In genomic region chr1:39395357-39395831, GRCh38 we compare ENCODE assay signal across 8 cellular contexts.
DNase-seq lines count a peak whose midpoint lies in the region; ATAC-seq and TF ChIP-seq lines count a peak whose summit lies in the region.

No MANE protein-coding gene starts in this region.

- ATAC-seq in esophagus mucosa (peak; percentile 35), GM21515 (IDR thresholded peaks at IDR 0.05; ENCODE audit: unreplicated experiment) (no peak)

- H3F3A ChIP-seq in DOHH2 (ENCODE audit: control insufficient read depth, insufficient read depth) (no peaks in the 10 kb centered on the region), OCI-LY1 (ENCODE audit: insufficient read depth, low read length) (no peaks in the 10 kb centered on the region)

- H3K9me3 ChIP-seq in DOHH2 (ENCODE audit: control insufficient read depth, insufficient read depth, low read length) (no peaks in the 10 kb centered on the region), OCI-LY1 (ENCODE audit: low read length) (no peaks in the 10 kb centered on the region), neutrophil (no peaks in the 10 kb centered on the region)

- H3K36me3 ChIP-seq in DOHH2 (ENCODE audit: control insufficient read depth, low read length) = no peaks in the 10 kb centered on the region
- H3K36me3 ChIP-seq in OCI-LY1 (ENCODE audit: insufficient read depth, low read length) = peaks cover 11% of the 10 kb centered on the region; the same call in 1 of the 2 replicates
- no peaks in the 10 kb centered on the region for H3K36me3 ChIP-seq in neutrophil

- H3K27me3 ChIP-seq in DOHH2 (ENCODE audit: control insufficient read depth, low read length) (no peaks in the 10 kb centered on the region), OCI-LY1 (ENCODE audit: insufficient read depth, low read length) (no peaks in the 10 kb centered on the region), neutrophil (no peaks in the 10 kb centered on the region)

- H2AFZ ChIP-seq in OCI-LY1 (ENCODE audit: low read length) = no peak overlapping the region

- H3K4me2 ChIP-seq in DOHH2 (ENCODE audit: low read length) (peak overlapping the region; percentile 55), OCI-LY1 (ENCODE audit: low read length) (no peak overlapping the region)

- H4K20me1 ChIP-seq in DOHH2 (ENCODE audit: control insufficient read depth, insufficient read depth, low read depth, low read length) (no peaks in the 10 kb centered on the region), OCI-LY1 (ENCODE audit: insufficient read depth, low read length) (no peaks in the 10 kb centered on the region)

- H3K27ac ChIP-seq in DOHH2 (ENCODE audit: low read depth, low read length) (peak overlapping the region; percentile 14; the same call in 1 of the 2 replicates), OCI-LY1 (ENCODE audit: low read depth, low read length, poor library complexity, severe bottlenecking) (peak overlapping the region; percentile 20), neutrophil (peak overlapping the region; percentile 80)

- TF ChIP-seq CTCF in DOHH2 (IDR thresholded peaks at IDR 0.05; ENCODE audit: low read depth, low read length, poor library complexity, severe bottlenecking) (no peak), OCI-LY1 (IDR thresholded peaks at IDR 0.05; ENCODE audit: low read length) (no peak), neutrophil (IDR thresholded peaks at IDR 0.05) (no peak)

- H3K9ac ChIP-seq in OCI-LY1 (ENCODE audit: low read length) = no peak overlapping the region

- H3K4me1 ChIP-seq in DOHH2 (ENCODE audit: control insufficient read depth, low read length) (peaks cover 36% of the 10 kb centered on the region), OCI-LY1 (ENCODE audit: insufficient read depth, low read length, severe bottlenecking) (peaks cover 18% of the 10 kb centered on the region), neutrophil (ENCODE audit: control insufficient read depth in 1 of 2, insufficient read depth in 1 of 2, low read depth in 1 of 2, low read length in 1 of 2) (peaks cover 68 to 73% of the 10 kb centered on the region in 2 experiments)

- H3K79me2 ChIP-seq in DOHH2 (ENCODE audit: control insufficient read depth, low read length) (peaks cover 3% of the 10 kb centered on the region; the same call in 1 of the 2 replicates), OCI-LY1 (ENCODE audit: insufficient read depth, low read length) (no peaks in the 10 kb centered on the region)

- no peaks in the 10 kb centered on the region for H3K9me2 ChIP-seq in DOHH2 (replicated peaks; ENCODE audit: control insufficient read depth, low read length)
- no peaks in the 10 kb centered on the region for H3K9me2 ChIP-seq in OCI-LY1 (ENCODE audit: low read depth, low read length)

- H3K4me3 ChIP-seq in DOHH2 (ENCODE audit: low read length) (peak overlapping the region; percentile 35), OCI-LY1 (ENCODE audit: low read depth, low read length, poor library complexity, severe bottlenecking) (no peak overlapping the region), neutrophil (ENCODE audit: low read depth in 1 of 2, low read length in 1 of 2) (peak overlapping the region in 1 of 2 experiments; percentile 3)

- DNase-seq in cerebellar nuclear complex (lab: John Stamatoyannopoulos, UW) = no peak
- no peak for DNase-seq in NCI-H1105 (lab: John Stamatoyannopoulos, UW)
- DNase-seq in effector CD8-positive, alpha-beta T cell (lab: John Stamatoyannopoulos, UW) = no peak

Comparison
In these comparisons a context has a peak if more than half of its experiments do, and no peak if none do; other contexts are left out.
1. H3K27ac ChIP-seq: peak in every context shown above with its lines; median percentile 80 in neutrophil; 20 in OCI-LY1; 14 in DOHH2.